In genomic region chr13:31227063-31227462, GRCh38 we compare ENCODE assay signal across 28 cellular contexts. TPM values are rescaled to one million over a fixed set of nuclear protein-coding genes. Genes with fewer than 3 reads are reported as not detected.
A peak's percentile ranks its signal among the peaks of the same experiment; 100 is the strongest.
DNase-seq lines count a peak whose midpoint lies in the region; ATAC-seq and TF ChIP-seq lines count a peak whose summit lies in the region.
"Had no signal": no experiment of that assay in that cellular context is flagged by ENCODE, and none has a peak within 500 bp of the region (broad histone marks: within the 10 kb centered on the region; RNA-seq: fewer than 3 reads in every experiment).

No MANE protein-coding gene starts in this region.

- no peaks in the 10 kb centered on the region for H3K9me3 Mint-ChIP-seq in CD4-positive, alpha-beta T cell
- H3K9me3 Mint-ChIP-seq: CD4-positive, CD25-positive, alpha-beta regulatory T cell had no signal

- CTCF ChIA-PET in SK-N-SH (lab: Yijun Ruan, JAX), result interaction anchor here (0.9 to 26.3 kb wide), 3 partner anchors 9 to 570 kb away, joined by 3 to 383 read pairs (median 40); no protein-coding TSS in a partner anchor
- CTCF ChIA-PET in CD4-positive, alpha-beta T cell (lab: Charles Lee), result no interaction called here

- H3K27me3 Mint-ChIP-seq in CD4-positive, alpha-beta T cell, result no peaks in the 10 kb centered on the region
- H3K27me3 Mint-ChIP-seq: CD4-positive, CD25-positive, alpha-beta regulatory T cell had no signal

- H3K27ac ChIP-seq in SK-N-SH (ENCODE audit: low read depth in 2 of 2, low read length in 1 of 2), result peak overlapping the region in 1 of 2 experiments; percentile 40; a peak in 1 of 4 replicates
- H3K27ac ChIP-seq in CD4-positive, alpha-beta T cell (ENCODE audit: low read depth, low read length), result no peak overlapping the region
- H3K27ac ChIP-seq: 22Rv1, BLaER1, HL-60, RWPE1 had no signal

- ATAC-seq in SK-N-SH treated with all-trans-retinoic acid at 6 μM for 48 hours (peak; percentile 67), HG03460 (IDR thresholded peaks at IDR 0.05; ENCODE audit: unreplicated experiment) (no peak)
- no peak for ATAC-seq in CD4-positive, alpha-beta T cell (ENCODE audit: poor library complexity)

- intact Hi-C loops in CD4-positive, alpha-beta T cell (cut with DNase I, micrococcal nuclease), result no loop called here

- H2AFZ ChIP-seq in SK-N-SH (ENCODE audit: low read depth) (no peak overlapping the region; the same call in 1 of the 2 replicates), Loucy (ENCODE audit: low read length) (0 out of 2 replicates have a peak overlapping the region, but pooled peaks have one; percentile 22)

- POLR2A ChIA-PET in SK-N-SH (lab: Yijun Ruan, JAX), result interaction anchor here (0.7 kb wide), 1 partner anchor 198 kb away, joined by 4 read pairs; no protein-coding TSS in a partner anchor
- POLR2A ChIA-PET in CD4-positive, alpha-beta T cell (lab: Charles Lee), result no interaction called here

- H3K27ac Mint-ChIP-seq in CD4-positive, alpha-beta T cell, result no peak overlapping the region
- H3K27ac Mint-ChIP-seq: CD4-positive, CD25-positive, alpha-beta regulatory T cell had no signal

- H3K4me1 ChIP-seq in SK-N-SH (ENCODE audit: control insufficient read depth in 1 of 2, insufficient read depth in 2 of 2, low read depth in 1 of 2, low read length in 1 of 2), result no peaks in the 10 kb centered on the region; a peak in 3 of 4 replicates
- peaks cover 52% of the 10 kb centered on the region for H3K4me1 ChIP-seq in Loucy (ENCODE audit: insufficient read depth, low read length, poor library complexity, severe bottlenecking)
- H3K4me1 ChIP-seq: HAP-1 had no signal

- H3K4me1 Mint-ChIP-seq in CD4-positive, alpha-beta T cell (ENCODE audit: low read depth), result peaks cover 7% of the 10 kb centered on the region

- no peaks in the 10 kb centered on the region for H3K9me2 ChIP-seq in SK-N-SH
- no peaks in the 10 kb centered on the region for H3K9me2 ChIP-seq in Loucy (replicated peaks; ENCODE audit: low read depth, low read length)

- H3K27me3 ChIP-seq in SK-N-SH (ENCODE audit: insufficient read depth) (no peaks in the 10 kb centered on the region), Loucy (ENCODE audit: insufficient read depth, low read length, poor library complexity, severe bottlenecking) (no peaks in the 10 kb centered on the region)
- H3K27me3 ChIP-seq in CD4-positive, alpha-beta T cell (ENCODE audit: control insufficient read depth, insufficient read depth, low read length), result no peaks in the 10 kb centered on the region
- H3K27me3 ChIP-seq: BLaER1 had no signal

- no peak for TF ChIP-seq RAD21 in SK-N-SH (IDR thresholded peaks at IDR 0.05; ENCODE audit: low read length)

- H3K4me3 Mint-ChIP-seq in CD4-positive, alpha-beta T cell, result no peak overlapping the region
- H3K4me3 Mint-ChIP-seq: CD4-positive, CD25-positive, alpha-beta regulatory T cell had no signal

- H3K79me2 ChIP-seq in SK-N-SH (ENCODE audit: insufficient read depth) (no peaks in the 10 kb centered on the region), Loucy (ENCODE audit: insufficient read depth, low read length) (peaks cover 46% of the 10 kb centered on the region)

- no peaks in the 10 kb centered on the region for H3K9me3 ChIP-seq in SK-N-SH
- H3K9me3 ChIP-seq in Loucy (ENCODE audit: insufficient read depth, low read depth, low read length), result no peaks in the 10 kb centered on the region
- no peaks in the 10 kb centered on the region for H3K9me3 ChIP-seq in CD4-positive, alpha-beta T cell (ENCODE audit: control insufficient read depth, low read length)
- H3K9me3 ChIP-seq: BLaER1, HAP-1 had no signal

- H3K4me3 ChIP-seq in SK-N-SH (ENCODE audit: low read depth in 2 of 2, low read length in 1 of 2) (no peak overlapping the region), Loucy (ENCODE audit: low read length, poor library complexity, severe bottlenecking) (peak overlapping the region; percentile 69), choroid plexus epithelial cell (ENCODE audit: low read depth, low read length) (no peak overlapping the region)
- H3K4me3 ChIP-seq: BLaER1, HAP-1 had no signal

- H3K36me3 ChIP-seq in SK-N-SH (replicated peaks in 1 of 2; ENCODE audit: control insufficient read depth in 1 of 2, insufficient read depth in 2 of 2, low read length in 1 of 2), result no peaks in the 10 kb centered on the region
- peaks cover 16% of the 10 kb centered on the region; the same call in 1 of the 2 replicates for H3K36me3 ChIP-seq in Loucy (ENCODE audit: insufficient read depth, low read length)
- H3K36me3 ChIP-seq: BLaER1, HAP-1 had no signal

- H3K36me3 Mint-ChIP-seq in CD4-positive, alpha-beta T cell (ENCODE audit: low read depth), result peaks cover 29% of the 10 kb centered on the region

- H3F3A ChIP-seq in SK-N-SH (replicated peaks; ENCODE audit: insufficient read depth), result peaks cover 3% of the 10 kb centered on the region
- H3F3A ChIP-seq in Loucy (ENCODE audit: low read depth), result peaks cover 8% of the 10 kb centered on the region; the same call in 1 of the 2 replicates

- no peak for DNase-seq in SK-N-SH
- peak; percentile 16 for DNase-seq in choroid plexus epithelial cell (ENCODE audit: low read depth)
- no peak for DNase-seq in NCI-H69 (lab: John Stamatoyannopoulos, UW)
- no peak for DNase-seq in CD4-positive, alpha-beta T cell
- no peak for DNase-seq in GDM1 (lab: John Stamatoyannopoulos, UW)
- DNase-seq: CD4-positive, CD25-positive, alpha-beta regulatory T cell; DMS53; GOT3; Karpas-422; MV-4-11; NCI-H1105; NCI-H146; NCI-H1930; NCI-H2107; NCI-H524; NCI-H774; NK-92 treated with Interleukin-12 subunit alpha and Interleukin-12 subunit beta, amount 100 ng/mL, for 24 hours; SHP77 treated with DMSO at 0.1 percent for 48 hours; SW 1271; T-helper 2 cell had no signal

- no peak for TF ChIP-seq CTCF in SK-N-SH (IDR thresholded peaks at IDR 0.05)
- TF ChIP-seq CTCF in Loucy (conservative IDR thresholded peaks at IDR 0.05; ENCODE audit: low read length), result no peak
- TF ChIP-seq CTCF in choroid plexus epithelial cell (conservative IDR thresholded peaks at IDR 0.05; ENCODE audit: low read depth, low read length), result no peak
- TF ChIP-seq CTCF in CD4-positive, alpha-beta T cell (IDR thresholded peaks at IDR 0.05), result no peak

- TF ChIP-seq EP300 in SK-N-SH (IDR thresholded peaks at IDR 0.05; ENCODE audit: borderline replicate concordance in 1 of 2, low read depth in 1 of 2, low read length in 1 of 2), result no peak

- no peak overlapping the region for H3K4me2 ChIP-seq in SK-N-SH
- peak overlapping the region; percentile 81 for H3K4me2 ChIP-seq in Loucy (ENCODE audit: low read depth, low read length, poor library complexity, severe bottlenecking)

- no peak overlapping the region for H3K9ac ChIP-seq in SK-N-SH
- H3K9ac ChIP-seq in Loucy (ENCODE audit: low read depth, low read length, poor library complexity, severe bottlenecking), result peak overlapping the region; percentile 76
- H3K9ac ChIP-seq: BLaER1 had no signal

- H4K20me1 ChIP-seq in SK-N-SH (ENCODE audit: insufficient read depth) (no peaks in the 10 kb centered on the region), Loucy (ENCODE audit: insufficient read depth, low read length, poor library complexity, severe bottlenecking) (no peaks in the 10 kb centered on the region)
- H4K20me1 ChIP-seq: BLaER1 had no signal

TF ChIP-seq in SK-N-SH treated with all-trans-retinoic acid at 6 μM for 48 hours, 23 proteins besides CTCF, POLR2A, EP300 and RAD21:
- TF ChIP-seq ISL1 (CRISPR knock-in tag; IDR thresholded peaks at IDR 0.05), result peak; percentile 47; the same call in 1 of the 2 replicates
- TF ChIP-seq ZFP30 (CRISPR knock-in tag; IDR thresholded peaks at IDR 0.05), result no peak
TF ChIP-seq in SK-N-SH treated with all-trans-retinoic acid at 6 μM for 48 hours: peak in this region for 1.

TF ChIP-seq in SK-N-SH, 30 proteins besides CTCF, POLR2A, EP300 and RAD21:
- TF ChIP-seq RCOR1 (IDR thresholded peaks at IDR 0.05; ENCODE audit: low read length), result no peak
- TF ChIP-seq YY1 (IDR thresholded peaks at IDR 0.05; ENCODE audit: low read depth), result no peak
- TF ChIP-seq FOSL2 (IDR thresholded peaks at IDR 0.05; ENCODE audit: borderline replicate concordance, low read depth), result no peak; the same call in 1 of the 2 replicates
- TF ChIP-seq PBX3 (IDR thresholded peaks at IDR 0.05), result no peak
- TF ChIP-seq MXI1 (IDR thresholded peaks at IDR 0.05; ENCODE audit: low read depth, low read length), result no peak
- TF ChIP-seq NRF1 (IDR thresholded peaks at IDR 0.05; ENCODE audit: low read depth, low read length), result no peak

RNA-seq across cellular contexts. Expression of gene B3GLCT, which starts 27.3 kb away (rescaled TPM):
- 2.4 and 2.8 TPM in 2 replicates for polyA plus RNA-seq in SK-N-SH (2012; rRNA removed)
- polyA plus RNA-seq in SK-N-SH (2012; cell fraction: cytosol; rRNA removed), result 3.6 and 3.9 TPM in 2 replicates
- 1.0 and 2.0 TPM in 2 replicates for polyA plus RNA-seq in SK-N-SH (2012; cell fraction: nucleus; rRNA removed)
- total RNA-seq in CD4-positive, alpha-beta T cell, result 1 to 10 TPM; 3.2 to 3.7 TPM
